ENCODE assay signal across 8 cellular contexts in genomic region chr14:105020815-105021655, GRCh38. TPM values are rescaled to one million over a fixed set of nuclear protein-coding genes. Genes with fewer than 3 reads are reported as not detected.
DNase-seq lines count a peak whose midpoint lies in the region; ATAC-seq and TF ChIP-seq lines count a peak whose summit lies in the region.

Gene CDCA4, minus strand, starts transcription at chr14:105021083. Its CDS starts 9,154 bp downstream, at chr14:105011929.

- H3K27ac ChIP-seq in BLaER1 (peak within 1 kb of the TSS; percentile 98), left lung (peak within 1 kb of the TSS; percentile 84 to 85)

- peak within 1 kb of the TSS; percentile 94 for H3K4me3 Mint-ChIP-seq in activated CD4-positive, alpha-beta T cell treated with anti-CD3 and anti-CD28 coated beads, Interleukin-2, amount 10 ng/mL, durations not matched to agents 7 days and 5 days

- peak within 1 kb of the TSS; percentile 98 for H3K9ac ChIP-seq in BLaER1

- H3K4me3 ChIP-seq in BLaER1, result peak within 1 kb of the TSS; percentile 83
- peak within 1 kb of the TSS; percentile 80 to 92 for H3K4me3 ChIP-seq in left lung

- intact Hi-C loops in left lung (cut with DNase I), result no loop called here

- peaks cover 69% of the 10 kb centered on the region for H3K4me1 Mint-ChIP-seq in activated CD4-positive, alpha-beta T cell treated with anti-CD3 and anti-CD28 coated beads, Interleukin-2, amount 10 ng/mL, durations not matched to agents 7 days and 5 days

- POLR2A ChIA-PET in activated CD4-positive, alpha-beta T cell treated with anti-CD3 and anti-CD28 coated beads, Interleukin-2, amount 10 ng/mL, durations not matched to agents 7 days and 5 days (lab: Charles Lee), result interaction anchor here (0.6 to 0.7 kb wide), 2 partner anchors 229 to 268 kb away, joined by 3 read pairs; partner anchors contain the start of gene SIVA1

- ATAC-seq in GM19328 (IDR thresholded peaks at IDR 0.05; ENCODE audit: unreplicated experiment), result peak; percentile 77
- ATAC-seq in HG03469 (IDR thresholded peaks at IDR 0.05; ENCODE audit: unreplicated experiment), result peak; percentile 51
- peak; percentile 96 for ATAC-seq in left lung

- TF ChIP-seq CTCF in left lung (IDR thresholded peaks at IDR 0.05), result no peak

- peak; percentile 93 to 99 for DNase-seq in NCI-H526 (lab: John Stamatoyannopoulos, UW)
- peak; percentile 97 for DNase-seq in activated CD4-positive, alpha-beta T cell treated with anti-CD3 and anti-CD28 coated beads, Interleukin-2, amount 10 ng/mL, durations not matched to agents 7 days and 5 days
- peak; percentile 98 for DNase-seq in cortex of kidney (lab: John Stamatoyannopoulos, UW)
- peak; percentile 95 to 99 for DNase-seq in left lung
- peak; percentile 96 to 99 for DNase-seq in stimulated activated CD4-positive, alpha-beta T cell treated with anti-CD3 and anti-CD28 coated beads, Interleukin-2, amount 100 ng/mL, for 48 hours

- H3K27me3 ChIP-seq in BLaER1 (no peaks in the 10 kb centered on the region), left lung (no peaks in the 10 kb centered on the region)

- CTCF ChIA-PET in activated CD4-positive, alpha-beta T cell treated with anti-CD3 and anti-CD28 coated beads, Interleukin-2, amount 10 ng/mL, durations not matched to agents 7 days and 5 days (lab: Charles Lee), result interaction anchor here (0.9 to 4.5 kb wide), 6 partner anchors 10 to 40 kb away, joined by 3 to 26 read pairs (median 4); no protein-coding TSS in a partner anchor

- peaks cover 47% of the 10 kb centered on the region for H4K20me1 ChIP-seq in BLaER1

- no peaks in the 10 kb centered on the region for H3K9me3 Mint-ChIP-seq in activated CD4-positive, alpha-beta T cell treated with anti-CD3 and anti-CD28 coated beads, Interleukin-2, amount 10 ng/mL, durations not matched to agents 7 days and 5 days

- H3K36me3 ChIP-seq in BLaER1, result peaks cover 22% of the 10 kb centered on the region
- no peaks in the 10 kb centered on the region for H3K36me3 ChIP-seq in left lung

- peak within 1 kb of the TSS; percentile 94 for H3K27ac Mint-ChIP-seq in activated CD4-positive, alpha-beta T cell treated with anti-CD3 and anti-CD28 coated beads, Interleukin-2, amount 10 ng/mL, durations not matched to agents 7 days and 5 days

- peak within 1 kb of the TSS; percentile 99 for H3K4me2 ChIP-seq in BLaER1

- H3K4me1 ChIP-seq in BLaER1 (peaks cover 87% of the 10 kb centered on the region), left lung (peaks cover 13 to 50% of the 10 kb centered on the region in 2 donors)

- peaks cover 36% of the 10 kb centered on the region for H3K36me3 Mint-ChIP-seq in activated CD4-positive, alpha-beta T cell treated with anti-CD3 and anti-CD28 coated beads, Interleukin-2, amount 10 ng/mL, durations not matched to agents 7 days and 5 days (ENCODE audit: low read depth)

- no peaks in the 10 kb centered on the region for H3K9me3 ChIP-seq in BLaER1
- no peaks in the 10 kb centered on the region for H3K9me3 ChIP-seq in left lung

- no peaks in the 10 kb centered on the region for H3K27me3 Mint-ChIP-seq in activated CD4-positive, alpha-beta T cell treated with anti-CD3 and anti-CD28 coated beads, Interleukin-2, amount 10 ng/mL, durations not matched to agents 7 days and 5 days

RNA-seq across cellular contexts. Expression of gene CDCA4, which starts in this region (rescaled TPM):
- total RNA-seq in activated CD4-positive, alpha-beta T cell treated with anti-CD3 and anti-CD28 coated beads, Interleukin-2, amount 10 ng/mL, durations not matched to agents 7 days and 5 days, result 10 to 100 TPM; 53.0 to 56.6 TPM
- total RNA-seq in left lung, result 1 to 10 TPM; 9.4 to 9.6 TPM

Comparison
In these comparisons a context has a peak if more than half of its experiments do, and no peak if none do; other contexts are left out.
1. Peak in every context shown above with its lines: DNase-seq, ATAC-seq, H3K4me3 ChIP-seq and H3K27ac ChIP-seq.
2. RNA of gene CDCA4 (total RNA-seq): 53.0 to 56.6 TPM in activated CD4-positive, alpha-beta T cell treated with anti-CD3 and anti-CD28 coated beads, Interleukin-2, amount 10 ng/mL, durations not matched to agents 7 days and 5 days; 9.4 to 9.6 TPM in left lung; every median in the first group is over 4 times any median in the second.